ENCODE assay signal across 40 cellular contexts in genomic region chr1:55609630-55610029, GRCh38.
"Had no signal": no experiment of that assay in that cellular context is flagged by ENCODE, and none has a peak within 500 bp of the region (broad histone marks: within the 10 kb centered on the region; RNA-seq: fewer than 3 reads in every experiment).

No MANE protein-coding gene starts in this region.

- H3K36me3 Mint-ChIP-seq: activated CD8-positive, alpha-beta memory T cell treated with anti-CD3 and anti-CD28 coated beads, Interleukin-2, amount 10 ng/mL, durations not matched to agents 7 days and 5 days; activated naive CD4-positive, alpha-beta T cell treated with anti-CD3 and anti-CD28 coated beads, Interleukin-2, amount 10 ng/mL, durations not matched to agents 7 days and 5 days; activated naive CD4-positive, alpha-beta T cell treated with anti-CD3 and anti-CD28 coated beads, Interleukin-2, amount 50 U/mL, for 24 hours; activated naive CD8-positive, alpha-beta T cell; activated naive CD8-positive, alpha-beta T cell treated with anti-CD3 and anti-CD28 coated beads, Interleukin-2, amount 10 ng/mL, durations not matched to agents 7 days and 5 days had no signal

- FAIRE-seq: bronchial epithelial cell, TTC549 had no signal

- H3K9me3 ChIP-seq: ascending aorta had no signal

- H3K27ac ChIP-seq: cardiac muscle cell, WERI-Rb-1 had no signal

- H3K27ac Mint-ChIP-seq: activated CD4-positive, alpha-beta memory T cell treated with anti-CD3 and anti-CD28 coated beads, Interleukin-2, amount 10 ng/mL, durations not matched to agents 7 days and 5 days; activated CD4-positive, alpha-beta T cell treated with anti-CD3 and anti-CD28 coated beads for 36 hours; activated CD4-positive, alpha-beta T cell treated with anti-CD3 and anti-CD28 coated beads, Interleukin-2, amount 10 ng/mL, durations not matched to agents 7 days and 5 days; activated CD8-positive, alpha-beta memory T cell treated with anti-CD3 and anti-CD28 coated beads, Interleukin-2, amount 10 ng/mL, durations not matched to agents 7 days and 5 days; activated CD8-positive, alpha-beta T cell treated with anti-CD3 and anti-CD28 coated beads, Interleukin-2, amount 10 ng/mL, durations not matched to agents 7 days and 5 days; activated naive CD4-positive, alpha-beta T cell treated with anti-CD3 and anti-CD28 coated beads, Interleukin-2, amount 10 ng/mL, durations not matched to agents 7 days and 5 days; activated naive CD4-positive, alpha-beta T cell treated with anti-CD3 and anti-CD28 coated beads, Interleukin-2, amount 50 U/mL, for 24 hours; activated naive CD8-positive, alpha-beta T cell; activated naive CD8-positive, alpha-beta T cell treated with anti-CD3 and anti-CD28 coated beads, Interleukin-2, amount 10 ng/mL, durations not matched to agents 7 days and 5 days; activated naive CD8-positive, alpha-beta T cell treated with anti-CD3 and anti-CD28 coated beads, Interleukin-2, amount 50 U/mL, for 24 hours; activated T-cell treated with anti-CD3 and anti-CD28 coated beads, Interleukin-2, amount 50 U/mL, for 24 hours; activated T-helper 2 cell treated with anti-CD3 and anti-CD28 coated beads, Interferon-gamma antibody, Interleukin-2, Interleukin-4, amounts not matched to agents 10 μg/mL and 5 μg/mL and 100 μg/mL, durations not matched to agents 14 hours and 24 hours and 36 hours; brain; T-helper 1 cell treated with Interleukin-12 subunit alpha and Interleukin-12 subunit beta and Interleukin-4 antibody, amounts not matched to agents 30 μg/mL and 1 μg/mL, for 36 hours; T-helper 2 cell treated with Interferon-gamma antibody and Interleukin-4, amounts not matched to agents 5 μg/mL and 100 μg/mL, for 36 hours; WTC11 had no signal

- H3K27me3 ChIP-seq: ascending aorta, cardiac muscle cell had no signal

- H3K36me3 ChIP-seq: ascending aorta, cardiac muscle cell, WERI-Rb-1 had no signal

- H3K4me1 Mint-ChIP-seq: activated CD4-positive, alpha-beta memory T cell treated with anti-CD3 and anti-CD28 coated beads, Interleukin-2, amount 10 ng/mL, durations not matched to agents 7 days and 5 days; activated CD4-positive, alpha-beta T cell treated with anti-CD3 and anti-CD28 coated beads for 36 hours; activated CD4-positive, alpha-beta T cell treated with anti-CD3 and anti-CD28 coated beads, Interleukin-2, amount 10 ng/mL, durations not matched to agents 7 days and 5 days; activated CD8-positive, alpha-beta memory T cell treated with anti-CD3 and anti-CD28 coated beads, Interleukin-2, amount 10 ng/mL, durations not matched to agents 7 days and 5 days; activated naive CD4-positive, alpha-beta T cell treated with anti-CD3 and anti-CD28 coated beads, Interleukin-2, amount 10 ng/mL, durations not matched to agents 7 days and 5 days; activated naive CD4-positive, alpha-beta T cell treated with anti-CD3 and anti-CD28 coated beads, Interleukin-2, amount 50 U/mL, for 24 hours; activated naive CD8-positive, alpha-beta T cell treated with anti-CD3 and anti-CD28 coated beads, Interleukin-2, amount 10 ng/mL, durations not matched to agents 7 days and 5 days; activated naive CD8-positive, alpha-beta T cell treated with anti-CD3 and anti-CD28 coated beads, Interleukin-2, amount 50 U/mL, for 24 hours had no signal

- ATAC-seq: activated CD4-positive, alpha-beta T cell treated with anti-CD3 and anti-CD28 coated beads for 36 hours; activated CD4-positive, CD25-positive, alpha-beta regulatory T cell treated with anti-CD3 and anti-CD28 coated beads, Interleukin-2, amount 50 U/mL, for 24 hours; activated CD8-positive, alpha-beta memory T cell treated with anti-CD3 and anti-CD28 coated beads, Interleukin-2, amount 10 ng/mL, durations not matched to agents 7 days and 5 days; activated CD8-positive, alpha-beta T cell treated with anti-CD3 and anti-CD28 coated beads, Interleukin-2, amount 10 ng/mL, durations not matched to agents 7 days and 5 days; activated naive CD8-positive, alpha-beta T cell treated with anti-CD3 and anti-CD28 coated beads, Interleukin-2, amount 50 U/mL, for 24 hours; WTC11 had no signal

- H3K4me3 Mint-ChIP-seq: activated CD4-positive, alpha-beta memory T cell treated with anti-CD3 and anti-CD28 coated beads, Interleukin-2, amount 10 ng/mL, durations not matched to agents 7 days and 5 days; activated CD4-positive, alpha-beta T cell treated with anti-CD3 and anti-CD28 coated beads for 36 hours; activated CD4-positive, alpha-beta T cell treated with anti-CD3 and anti-CD28 coated beads, Interleukin-2, amount 10 ng/mL, durations not matched to agents 7 days and 5 days; activated CD8-positive, alpha-beta memory T cell treated with anti-CD3 and anti-CD28 coated beads, Interleukin-2, amount 10 ng/mL, durations not matched to agents 7 days and 5 days; activated CD8-positive, alpha-beta T cell treated with anti-CD3 and anti-CD28 coated beads, Interleukin-2, amount 10 ng/mL, durations not matched to agents 7 days and 5 days; activated naive CD4-positive, alpha-beta T cell treated with anti-CD3 and anti-CD28 coated beads, Interleukin-2, amount 10 ng/mL, durations not matched to agents 7 days and 5 days; activated naive CD4-positive, alpha-beta T cell treated with anti-CD3 and anti-CD28 coated beads, Interleukin-2, amount 50 U/mL, for 24 hours; activated naive CD8-positive, alpha-beta T cell; activated naive CD8-positive, alpha-beta T cell treated with anti-CD3 and anti-CD28 coated beads, Interleukin-2, amount 10 ng/mL, durations not matched to agents 7 days and 5 days; activated naive CD8-positive, alpha-beta T cell treated with anti-CD3 and anti-CD28 coated beads, Interleukin-2, amount 50 U/mL, for 24 hours; activated T-cell treated with anti-CD3 and anti-CD28 coated beads, Interleukin-2, amount 50 U/mL, for 24 hours; brain; central memory CD8-positive, alpha-beta T cell; T-helper 1 cell treated with Interleukin-12 subunit alpha and Interleukin-12 subunit beta and Interleukin-4 antibody, amounts not matched to agents 30 μg/mL and 1 μg/mL, for 36 hours; T-helper 2 cell treated with Interferon-gamma antibody and Interleukin-4, amounts not matched to agents 5 μg/mL and 100 μg/mL, for 36 hours; WTC11 had no signal

- DNase-seq: activated CD4-positive, alpha-beta memory T cell treated with anti-CD3 and anti-CD28 coated beads, Interleukin-2, amount 10 ng/mL, durations not matched to agents 7 days and 5 days; activated CD4-positive, alpha-beta T cell treated with anti-CD3 and anti-CD28 coated beads for 1 hour; activated CD4-positive, alpha-beta T cell treated with anti-CD3 and anti-CD28 coated beads for 36 hours; activated CD4-positive, alpha-beta T cell treated with anti-CD3 and anti-CD28 coated beads for 48 hours; activated CD4-positive, alpha-beta T cell treated with anti-CD3 and anti-CD28 coated beads, Interleukin-2, amount 10 ng/mL, durations not matched to agents 7 days and 5 days; activated CD4-positive, alpha-beta T cell treated with anti-CD3 and anti-CD28 coated beads, Interleukin-2, amount 50 U/mL, for 48 hours; activated CD4-positive, CD25-positive, alpha-beta regulatory T cell; activated CD8-positive, alpha-beta memory T cell treated with anti-CD3 and anti-CD28 coated beads for 24 hours; activated CD8-positive, alpha-beta memory T cell treated with anti-CD3 and anti-CD28 coated beads, Interleukin-2, amount 10 ng/mL, durations not matched to agents 7 days and 5 days; activated CD8-positive, alpha-beta memory T cell treated with anti-CD3 and anti-CD28 coated beads, Interleukin-2, amount 50 U/mL, for 48 hours; activated CD8-positive, alpha-beta T cell treated with anti-CD3 and anti-CD28 coated beads, Interleukin-2, amount 10 ng/mL, durations not matched to agents 7 days and 5 days; activated effector memory CD4-positive, alpha-beta T cell treated with Interleukin-2 at 50 U/mL for 16 hours; activated gamma-delta T cell; activated naive CD4-positive, alpha-beta T cell treated with anti-CD3 and anti-CD28 coated beads, Interleukin-2, amount 10 ng/mL, durations not matched to agents 7 days and 5 days; activated naive CD4-positive, alpha-beta T cell treated with Interleukin-2 at 50 U/mL for 16 hours; activated naive CD8-positive, alpha-beta T cell treated with anti-CD3 and anti-CD28 coated beads, Interleukin-2, amount 10 ng/mL, durations not matched to agents 7 days and 5 days; activated naive CD8-positive, alpha-beta T cell treated with anti-CD3 and anti-CD28 coated beads, Interleukin-2, amount 50 U/mL, for 24 hours; activated T-cell treated with anti-CD3 and anti-CD28 coated beads, Interleukin-2, amount 50 U/mL, for 24 hours; activated T-cell treated with anti-CD3 and anti-CD28 coated beads, Interleukin-2, amount 50 U/mL, for 48 hours; amygdala; anterior cingulate cortex; caudate nucleus; cerebellar nuclear complex; T-helper 1 cell; T-helper 2 cell; T-helper 9 cell; WERI-Rb-1 had no signal

- H3K27me3 Mint-ChIP-seq: activated CD4-positive, alpha-beta memory T cell treated with anti-CD3 and anti-CD28 coated beads, Interleukin-2, amount 10 ng/mL, durations not matched to agents 7 days and 5 days; activated naive CD4-positive, alpha-beta T cell treated with anti-CD3 and anti-CD28 coated beads, Interleukin-2, amount 10 ng/mL, durations not matched to agents 7 days and 5 days; activated naive CD8-positive, alpha-beta T cell treated with anti-CD3 and anti-CD28 coated beads, Interleukin-2, amount 50 U/mL, for 24 hours had no signal

- H3K4me3 ChIP-seq: ascending aorta, cardiac muscle cell had no signal

- H3K9me3 Mint-ChIP-seq: activated naive CD8-positive, alpha-beta T cell treated with anti-CD3 and anti-CD28 coated beads, Interleukin-2, amount 50 U/mL, for 24 hours; activated T-cell treated with anti-CD3 and anti-CD28 coated beads, Interleukin-2, amount 50 U/mL, for 24 hours; central memory CD8-positive, alpha-beta T cell had no signal
